In the genomic region with DNA sequence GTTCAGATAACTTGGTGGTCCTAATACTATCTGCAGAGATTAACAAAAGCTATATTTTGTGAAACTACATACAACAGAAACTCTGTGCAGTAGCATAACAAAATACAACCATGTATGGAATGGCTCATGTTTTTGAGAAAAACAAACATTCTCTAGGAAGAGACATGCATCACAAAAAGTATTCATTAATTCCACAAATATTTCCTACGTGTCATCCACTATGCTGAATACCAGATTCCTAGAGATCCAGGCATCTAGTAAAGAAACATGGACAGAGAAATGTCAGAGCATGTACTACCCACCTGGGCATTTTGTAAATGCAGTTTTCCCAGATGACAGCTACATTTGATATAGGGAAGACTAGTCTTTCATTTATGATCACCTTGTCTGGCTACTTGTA, we compare ENCODE assay signal across 22 cellular contexts.
"Had no signal": no experiment of that assay in that cellular context is flagged by ENCODE, and none has a peak within 500 bp of the region (broad histone marks: within the 10 kb centered on the region; RNA-seq: fewer than 3 reads in every experiment).

No MANE protein-coding gene starts in this region.

- H3K36me3 ChIP-seq: SJCRH30 had no signal

- DNase-seq: KBM-7, MV-4-11, NCI-H1048, NCI-H1105, NCI-H1417, NCI-H1436 treated with DMSO at 0.1 percent for 48 hours, NCI-H1694, NCI-H187 treated with DMSO at 0.1 percent for 48 hours, NCI-H2029 treated with DMSO at 0.1 percent for 48 hours, NCI-H2107, NCI-H226, NCI-H446, NCI-H510A, NCI-H524 treated with DMSO at 0.1 percent for 48 hours, NCI-H69, NCI-H774, SHP77 treated with DMSO at 0.1 percent for 48 hours, SJCRH30 had no signal

- H3K4me1 ChIP-seq: SJCRH30 had no signal

- ATAC-seq: Panc1, Right ventricle myocardium inferior, SK-N-SH treated with all-trans-retinoic acid at 6 μM for 48 hours had no signal

- H3K9me3 ChIP-seq: SJCRH30 had no signal

- H3K27me3 ChIP-seq: SJCRH30 had no signal

- H3K27ac ChIP-seq: HL-60, SJCRH30 had no signal

- H3K4me3 ChIP-seq: SJCRH30 had no signal
